Comparison of ENCODE assay signal across 30 cellular contexts in the genomic region with DNA sequence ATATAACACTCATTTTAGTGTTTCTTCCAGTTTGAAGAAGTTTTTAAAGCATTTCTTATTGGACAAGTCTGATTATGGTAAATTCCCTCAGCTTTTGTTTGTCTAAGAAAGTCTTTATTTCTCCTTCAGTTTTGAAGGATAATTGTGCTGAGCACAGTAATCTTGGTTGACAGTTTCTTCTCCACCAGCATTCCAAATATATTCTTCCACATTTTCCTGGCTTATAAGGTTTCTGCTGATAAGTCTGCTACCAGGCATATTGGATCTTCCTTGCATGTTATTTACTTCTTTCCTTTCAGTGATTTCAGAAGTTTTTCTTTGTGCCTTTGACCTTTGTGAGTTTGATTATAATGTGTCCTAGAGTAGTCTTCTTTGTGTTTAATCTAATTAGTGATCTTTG.
"Had no signal": no experiment of that assay in that cellular context is flagged by ENCODE, and none has a peak within 500 bp of the region (broad histone marks: within the 10 kb centered on the region; RNA-seq: fewer than 3 reads in every experiment).

No MANE protein-coding gene starts in this region.

- H3K36me3 ChIP-seq: cardiac muscle cell, colonic mucosa had no signal

- H3K4me3 ChIP-seq: cardiac muscle cell, colonic mucosa, SJSA1 had no signal

- DNase-seq: activated CD4-positive, alpha-beta memory T cell treated with anti-CD3 and anti-CD28 coated beads, Interleukin-2, amount 10 ng/mL, durations not matched to agents 7 days and 5 days; activated CD4-positive, alpha-beta T cell treated with anti-CD3 and anti-CD28 coated beads for 1 hour; activated CD4-positive, alpha-beta T cell treated with anti-CD3 and anti-CD28 coated beads for 48 hours; activated CD4-positive, CD25-positive, alpha-beta regulatory T cell; activated CD8-positive, alpha-beta memory T cell treated with anti-CD3 and anti-CD28 coated beads for 24 hours; activated CD8-positive, alpha-beta memory T cell treated with anti-CD3 and anti-CD28 coated beads, Interleukin-2, amount 10 ng/mL, durations not matched to agents 7 days and 5 days; activated CD8-positive, alpha-beta memory T cell treated with anti-CD3 and anti-CD28 coated beads, Interleukin-2, amount 50 U/mL, for 48 hours; activated gamma-delta T cell; activated naive CD4-positive, alpha-beta T cell treated with anti-CD3 and anti-CD28 coated beads, Interleukin-2, amount 10 ng/mL, durations not matched to agents 7 days and 5 days; activated naive CD8-positive, alpha-beta T cell treated with anti-CD3 and anti-CD28 coated beads, Interleukin-2, amount 50 U/mL, for 24 hours; amniotic stem cell; aorta; colonic mucosa; MM.1S; MV-4-11; NCI-H1092; NCI-H1436 treated with DMSO at 0.1 percent for 48 hours; NCI-H1694 treated with DMSO at 0.1 percent for 48 hours; NCI-H2029; NCI-H345; NCI-H524 treated with DMSO at 0.1 percent for 48 hours; SHP77; SW 1271; T-helper 1 cell; T-helper 2 cell; T-helper 9 cell; WERI-Rb-1 had no signal

- H3K27ac ChIP-seq: cardiac muscle cell, colonic mucosa, SJSA1, WERI-Rb-1 had no signal

- H3K9me3 ChIP-seq: colonic mucosa, SJSA1 had no signal

- H3K27me3 ChIP-seq: cardiac muscle cell, colonic mucosa, SJSA1 had no signal

- ATAC-seq: activated CD8-positive, alpha-beta memory T cell treated with anti-CD3 and anti-CD28 coated beads, Interleukin-2, amount 10 ng/mL, durations not matched to agents 7 days and 5 days; activated naive CD8-positive, alpha-beta T cell treated with anti-CD3 and anti-CD28 coated beads, Interleukin-2, amount 50 U/mL, for 24 hours; Panc1 had no signal

- H3K4me1 ChIP-seq: colonic mucosa, SJSA1 had no signal
